Comparison of ENCODE assay signal across 1 cellular context in genomic region chr7:138295049-138295637, GRCh38.
TF ChIP-seq lines count a peak whose summit lies in the region.

No MANE protein-coding gene starts in this region.

TF ChIP-seq in GM23338, 12 proteins besides CTCF, POLR2A, EP300 and RAD21 (continued from another document):
- TF ChIP-seq ETS1 (IDR thresholded peaks at IDR 0.05) (no peak), REST (IDR thresholded peaks at IDR 0.05; ENCODE audit: unreplicated experiment) (no peak)
